ENCODE assay signal across 13 cellular contexts in the genomic region with DNA sequence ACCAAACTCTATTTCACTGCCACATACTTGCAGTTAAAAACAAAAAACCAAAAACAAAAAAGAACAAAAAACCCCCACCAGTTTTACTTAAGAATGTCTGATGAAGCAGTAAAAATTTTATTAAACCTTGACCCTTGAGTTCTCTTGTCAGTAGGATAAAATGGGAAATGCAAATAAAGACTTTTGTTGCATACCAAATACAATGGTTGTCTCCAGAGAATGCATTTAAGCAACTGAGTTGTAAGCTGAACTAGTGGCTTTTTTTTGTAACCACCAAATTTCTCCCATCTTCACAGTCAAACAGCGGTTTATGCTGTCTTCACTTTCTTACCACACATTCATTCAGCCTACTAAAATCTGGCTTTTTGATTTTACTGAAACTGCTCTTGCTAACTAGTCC. TPM values are rescaled to one million over a fixed set of nuclear protein-coding genes. Genes with fewer than 3 reads are reported as not detected.
DNase-seq lines count a peak whose midpoint lies in the region; ATAC-seq and TF ChIP-seq lines count a peak whose summit lies in the region.
"Had no signal": no experiment of that assay in that cellular context is flagged by ENCODE, and none has a peak within 500 bp of the region (broad histone marks: within the 10 kb centered on the region; RNA-seq: fewer than 3 reads in every experiment).

No MANE protein-coding gene starts in this region.

- ATAC-seq in SK-N-SH treated with all-trans-retinoic acid at 6 μM for 48 hours (no peak), HG03354 (IDR thresholded peaks at IDR 0.05; ENCODE audit: poor library complexity, severe bottlenecking, unreplicated experiment) (no peak)
- ATAC-seq: heart right ventricle had no signal

- no peak for TF ChIP-seq POLR2A in spleen (IDR thresholded peaks at IDR 0.05)

- H3F3A ChIP-seq in SK-N-SH (replicated peaks; ENCODE audit: insufficient read depth) (peaks cover 11% of the 10 kb centered on the region), OCI-LY1 (ENCODE audit: insufficient read depth, low read length) (no peaks in the 10 kb centered on the region)

- H3K9ac ChIP-seq in SK-N-SH = no peak overlapping the region
- peak overlapping the region; percentile 87 for H3K9ac ChIP-seq in OCI-LY1 (ENCODE audit: low read length)

- DNase-seq in SK-N-SH (no peak), fibroblast of gingiva (ENCODE audit: low read depth) (peak; percentile 11), spleen (no peak)
- DNase-seq in activated CD4-positive, alpha-beta memory T cell treated with anti-CD3 and anti-CD28 coated beads for 36 hours = no peak
- DNase-seq in stimulated activated CD4-positive, alpha-beta T cell treated with anti-CD3 and anti-CD28 coated beads, Interleukin-4, amount 100 ng/mL, for 1 hour = no peak
- DNase-seq: 8988T; activated T-cell treated with anti-CD3 and anti-CD28 coated beads, Interleukin-2, amount 50 U/mL, for 48 hours; heart right ventricle; NCI-H345; stimulated activated CD4-positive, alpha-beta T cell treated with anti-CD3 and anti-CD28 coated beads, Interleukin-1b, Interleukin-23, amount 100 ng/mL, for 48 hours had no signal

- H3K27me3 ChIP-seq in SK-N-SH (ENCODE audit: insufficient read depth) (no peaks in the 10 kb centered on the region), OCI-LY1 (ENCODE audit: insufficient read depth, low read length) (no peaks in the 10 kb centered on the region), spleen (replicated peaks in 1 of 7) (no peaks in the 10 kb centered on the region)
- H3K27me3 ChIP-seq: heart right ventricle had no signal

- H4K20me1 ChIP-seq in SK-N-SH (ENCODE audit: insufficient read depth) (peaks cover 59% of the 10 kb centered on the region), OCI-LY1 (ENCODE audit: insufficient read depth, low read length) (peaks cover 9% of the 10 kb centered on the region; the same call in 1 of the 2 replicates)

- H3K36me3 Mint-ChIP-seq in activated CD4-positive, alpha-beta memory T cell treated with anti-CD3 and anti-CD28 coated beads for 36 hours = no peaks in the 10 kb centered on the region

- peak overlapping the region; percentile 82 for H3K4me2 ChIP-seq in SK-N-SH
- H3K4me2 ChIP-seq in OCI-LY1 (ENCODE audit: low read length) = peak overlapping the region; percentile 97

- H3K4me1 ChIP-seq in SK-N-SH (ENCODE audit: control insufficient read depth in 1 of 2, insufficient read depth in 2 of 2, low read depth in 1 of 2, low read length in 1 of 2) (peaks cover 14 to 24% of the 10 kb centered on the region in 2 experiments; a peak in 3 of 4 replicates), OCI-LY1 (ENCODE audit: insufficient read depth, low read length, severe bottlenecking) (peaks cover 72% of the 10 kb centered on the region), spleen (peaks cover 29 to 91% (median 84%) of the 10 kb centered on the region in 6 donors)

- CTCF ChIA-PET in SK-N-SH (lab: Yijun Ruan, JAX) = interaction anchor here (1.0 kb wide), 1 partner anchor 52 kb away, joined by 3 read pairs; no protein-coding TSS in a partner anchor
- CTCF ChIA-PET in activated CD4-positive, alpha-beta memory T cell treated with anti-CD3 and anti-CD28 coated beads for 36 hours (lab: Charles Lee) = no interaction called here

- no peak for TF ChIP-seq EP300 in SK-N-SH (IDR thresholded peaks at IDR 0.05; ENCODE audit: borderline replicate concordance in 1 of 2, low read depth in 1 of 2, low read length in 1 of 2)

- H3K4me3 ChIP-seq in SK-N-SH (ENCODE audit: low read depth in 2 of 2, low read length in 1 of 2) (no peak overlapping the region), OCI-LY1 (ENCODE audit: low read depth, low read length, poor library complexity, severe bottlenecking) (peak overlapping the region; percentile 77), spleen (peak overlapping the region in 2 of 8 donors; percentile 64 to 72)

- H3K9me3 ChIP-seq in SK-N-SH (no peaks in the 10 kb centered on the region), OCI-LY1 (ENCODE audit: low read length) (no peaks in the 10 kb centered on the region), spleen (no peaks in the 10 kb centered on the region)
- H3K9me3 ChIP-seq: heart right ventricle had no signal

- H3K27ac ChIP-seq in SK-N-SH (ENCODE audit: low read depth in 2 of 2, low read length in 1 of 2) (no peak overlapping the region), OCI-LY1 (ENCODE audit: low read depth, low read length, poor library complexity, severe bottlenecking) (peak overlapping the region; percentile 85), spleen (peak overlapping the region in 6 of 8 donors; percentile 56 to 99 (median 96))

- H3K27ac Mint-ChIP-seq in activated CD4-positive, alpha-beta memory T cell treated with anti-CD3 and anti-CD28 coated beads for 36 hours = no peak overlapping the region

- H2AFZ ChIP-seq in SK-N-SH (ENCODE audit: low read depth) = no peak overlapping the region
- no peak overlapping the region for H2AFZ ChIP-seq in OCI-LY1 (ENCODE audit: low read length)

- TF ChIP-seq CTCF in SK-N-SH (IDR thresholded peaks at IDR 0.05) (no peak), OCI-LY1 (IDR thresholded peaks at IDR 0.05; ENCODE audit: low read length) (no peak), spleen (IDR thresholded peaks at IDR 0.05 in 8 of 11, conservative IDR thresholded peaks at IDR 0.05 in 3 of 11) (no peak)

- no peak for TF ChIP-seq RAD21 in SK-N-SH (IDR thresholded peaks at IDR 0.05; ENCODE audit: low read length)

- H3K9me2 ChIP-seq in SK-N-SH (no peaks in the 10 kb centered on the region), OCI-LY1 (ENCODE audit: low read depth, low read length) (no peaks in the 10 kb centered on the region)

- peaks cover 8 to 14% of the 10 kb centered on the region in 2 experiments for H3K36me3 ChIP-seq in SK-N-SH (replicated peaks in 1 of 2; ENCODE audit: control insufficient read depth in 1 of 2, insufficient read depth in 2 of 2, low read length in 1 of 2)
- peaks cover 61% of the 10 kb centered on the region for H3K36me3 ChIP-seq in OCI-LY1 (ENCODE audit: insufficient read depth, low read length)
- H3K36me3 ChIP-seq in spleen = peaks cover 0 to 21% (median 0%) of the 10 kb centered on the region in 6 donors
- H3K36me3 ChIP-seq: heart right ventricle had no signal

- H3K9me3 Mint-ChIP-seq in activated CD4-positive, alpha-beta memory T cell treated with anti-CD3 and anti-CD28 coated beads for 36 hours = no peaks in the 10 kb centered on the region

- H3K79me2 ChIP-seq in SK-N-SH (ENCODE audit: insufficient read depth) (peaks cover 80% of the 10 kb centered on the region), OCI-LY1 (ENCODE audit: insufficient read depth, low read length) (peaks cover 81% of the 10 kb centered on the region)

- H3K4me1 Mint-ChIP-seq in activated CD4-positive, alpha-beta memory T cell treated with anti-CD3 and anti-CD28 coated beads for 36 hours (ENCODE audit: low read depth) = peaks cover 58% of the 10 kb centered on the region

- intact Hi-C loops in spleen (cut with DNase I; ENCODE audit: low total_unique reads) = no loop called here
- intact Hi-C loops in activated CD4-positive, alpha-beta memory T cell treated with anti-CD3 and anti-CD28 coated beads for 36 hours (cut with micrococcal nuclease) = no loop called here

- no peaks in the 10 kb centered on the region for H3K27me3 Mint-ChIP-seq in activated CD4-positive, alpha-beta memory T cell treated with anti-CD3 and anti-CD28 coated beads for 36 hours

- POLR2A ChIA-PET in SK-N-SH (lab: Yijun Ruan, JAX) = no interaction called here
- POLR2A ChIA-PET in activated CD4-positive, alpha-beta memory T cell treated with anti-CD3 and anti-CD28 coated beads for 36 hours (lab: Charles Lee) = no interaction called here

- no peak overlapping the region for H3K4me3 Mint-ChIP-seq in activated CD4-positive, alpha-beta memory T cell treated with anti-CD3 and anti-CD28 coated beads for 36 hours

- WGBS in SK-N-SH (ENCODE audit: low lambda C conversion rate) = 97% methylated on average over 1 of the region's 1 CpG
- 23 to 36% (median 31%) methylated on average over 1 of the region's 1 CpG for WGBS in spleen, 5 donors

TF ChIP-seq in SK-N-SH, 30 proteins besides CTCF, POLR2A, EP300 and RAD21:
- no peak for TF ChIP-seq POLR2AphosphoS5 (IDR thresholded peaks at IDR 0.05; ENCODE audit: low read depth, low read length)
- TF ChIP-seq, protein P1, sequence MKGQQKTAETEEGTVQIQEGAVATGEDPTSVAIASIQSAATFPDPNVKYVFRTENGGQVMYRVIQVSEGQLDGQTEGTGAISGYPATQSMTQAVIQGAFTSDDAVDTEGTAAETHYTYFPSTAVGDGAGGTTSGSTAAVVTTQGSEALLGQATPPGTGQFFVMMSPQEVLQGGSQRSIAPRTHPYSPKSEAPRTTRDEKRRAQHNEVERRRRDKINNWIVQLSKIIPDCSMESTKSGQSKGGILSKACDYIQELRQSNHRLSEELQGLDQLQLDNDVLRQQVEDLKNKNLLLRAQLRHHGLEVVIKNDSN (IDR thresholded peaks at IDR 0.05; ENCODE audit: borderline replicate concordance, low read depth) = no peak
- no peak for TF ChIP-seq NRF1 (IDR thresholded peaks at IDR 0.05; ENCODE audit: low read depth, low read length)
- TF ChIP-seq JUND (IDR thresholded peaks at IDR 0.05) = no peak

TF ChIP-seq in SK-N-SH treated with all-trans-retinoic acid at 6 μM for 48 hours, 23 proteins besides CTCF, POLR2A, EP300 and RAD21 (continues in another document):
- no peak for TF ChIP-seq ZNF8 (CRISPR knock-in tag; IDR thresholded peaks at IDR 0.05)
- no peak for TF ChIP-seq ZNF70 (CRISPR knock-in tag; IDR thresholded peaks at IDR 0.05)
- TF ChIP-seq, protein P2, sequence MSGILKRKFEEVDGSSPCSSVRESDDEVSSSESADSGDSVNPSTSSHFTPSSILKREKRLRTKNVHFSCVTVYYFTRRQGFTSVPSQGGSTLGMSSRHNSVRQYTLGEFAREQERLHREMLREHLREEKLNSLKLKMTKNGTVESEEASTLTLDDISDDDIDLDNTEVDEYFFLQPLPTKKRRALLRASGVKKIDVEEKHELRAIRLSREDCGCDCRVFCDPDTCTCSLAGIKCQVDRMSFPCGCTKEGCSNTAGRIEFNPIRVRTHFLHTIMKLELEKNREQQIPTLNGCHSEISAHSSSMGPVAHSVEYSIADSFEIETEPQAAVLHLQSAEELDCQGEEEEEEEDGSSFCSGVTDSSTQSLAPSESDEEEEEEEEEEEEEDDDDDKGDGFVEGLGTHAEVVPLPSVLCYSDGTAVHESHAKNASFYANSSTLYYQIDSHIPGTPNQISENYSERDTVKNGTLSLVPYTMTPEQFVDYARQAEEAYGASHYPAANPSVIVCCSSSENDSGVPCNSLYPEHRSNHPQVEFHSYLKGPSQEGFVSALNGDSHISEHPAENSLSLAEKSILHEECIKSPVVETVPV (CRISPR knock-in tag; IDR thresholded peaks at IDR 0.05) = no peak

RNA-seq across cellular contexts. Expression of a gene that starts 3.1 kb away (rescaled TPM):
- polyA plus RNA-seq in SK-N-SH (2012; rRNA removed) = 72.4 and 98.7 TPM in 2 replicates
- 120 and 138 TPM in 2 replicates for polyA plus RNA-seq in SK-N-SH (2012; cell fraction: cytosol; rRNA removed)
- polyA plus RNA-seq in SK-N-SH (2012; cell fraction: nucleus; rRNA removed) = 14.7 and 39.4 TPM in 2 replicates
- 100 to 1,000 TPM in 2 of 7 donors, 10 to 100 TPM in 5; 72.8 to 113 (median 95.3) TPM for total RNA-seq in spleen
- 10 to 100 TPM; 49.9 to 79.0 (median 67.3) TPM for polyA plus RNA-seq in spleen
- total RNA-seq in activated CD4-positive, alpha-beta memory T cell treated with anti-CD3 and anti-CD28 coated beads for 36 hours = 10 to 100 TPM; 27.4 to 29.1 TPM

Comparison
In these comparisons a context has a peak if more than half of its experiments do, and no peak if none do; other contexts are left out.
1. H3K27ac ChIP-seq: peak in OCI-LY1 (single experiment) and spleen (6 of 8); none in SK-N-SH (0 of 2).